8 cellular contexts compared by ENCODE assay signal in the genomic region with DNA sequence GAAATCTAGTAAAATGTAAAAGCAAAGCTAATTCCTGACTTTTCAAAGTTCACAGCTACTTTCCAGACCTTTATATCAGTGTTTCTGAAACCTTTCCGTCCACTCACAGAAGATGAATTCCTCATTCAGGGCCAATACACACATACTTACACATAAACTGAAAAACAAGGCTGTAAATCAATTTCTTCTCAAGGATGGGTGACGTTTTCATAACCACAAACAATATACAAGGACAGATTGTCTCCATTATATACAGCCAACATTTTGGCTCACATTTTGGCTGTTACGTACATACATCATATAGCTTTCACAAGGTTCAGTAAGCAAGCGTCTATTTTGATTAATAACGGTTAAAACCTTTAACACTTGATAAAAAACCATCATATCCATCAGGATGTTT. TPM values are rescaled to one million over a fixed set of nuclear protein-coding genes. Genes with fewer than 3 reads are reported as not detected.
DNase-seq lines count a peak whose midpoint lies in the region; ATAC-seq, FAIRE-seq and TF ChIP-seq lines count a peak whose summit lies in the region.

No MANE protein-coding gene starts in this region.

- no peak for TF ChIP-seq POLR2A in tibial nerve (IDR thresholded peaks at IDR 0.05)

- H3K27ac ChIP-seq in kidney (ENCODE audit: low read depth in 2 of 2, low read length in 2 of 2) (no peak overlapping the region), tibial nerve (peak overlapping the region in 1 of 4 donors; percentile 94)

- H3K27ac Mint-ChIP-seq in activated naive CD4-positive, alpha-beta T cell treated with anti-CD3 and anti-CD28 coated beads, Interleukin-2, amount 50 U/mL, for 24 hours, result peak overlapping the region; percentile 1
- peak overlapping the region; percentile 27 to 96 for H3K27ac Mint-ChIP-seq in activated naive CD4-positive, alpha-beta T cell treated with anti-CD3 and anti-CD28 coated beads, Interleukin-2, amount 50 U/mL, for 72 hours

- no peak for TF ChIP-seq EP300 in tibial nerve (IDR thresholded peaks at IDR 0.05)

- H3K4me1 Mint-ChIP-seq in activated naive CD4-positive, alpha-beta T cell treated with anti-CD3 and anti-CD28 coated beads, Interleukin-2, amount 50 U/mL, for 24 hours, result peaks cover 49% of the 10 kb centered on the region

- H3K36me3 ChIP-seq in kidney (ENCODE audit: control insufficient read depth in 1 of 2, insufficient read depth in 2 of 2, low read length in 2 of 2) (no peaks in the 10 kb centered on the region), tibial nerve (no peaks in the 10 kb centered on the region)

- no peaks in the 10 kb centered on the region for H3K27me3 ChIP-seq in tibial nerve

- H3K36me3 Mint-ChIP-seq in activated naive CD4-positive, alpha-beta T cell treated with anti-CD3 and anti-CD28 coated beads, Interleukin-2, amount 50 U/mL, for 24 hours, result peaks cover 4% of the 10 kb centered on the region
- peaks cover 17 to 20% of the 10 kb centered on the region in 2 donors for H3K36me3 Mint-ChIP-seq in activated naive CD4-positive, alpha-beta T cell treated with anti-CD3 and anti-CD28 coated beads, Interleukin-2, amount 50 U/mL, for 72 hours

- intact Hi-C loops in kidney (cut with DNase I), result no loop called here

- no peak for FAIRE-seq in kidney (lab: Jason Lieb, UNC)

- H3K4me1 ChIP-seq in kidney (ENCODE audit: control insufficient read depth in 1 of 2, insufficient read depth in 1 of 2, low read depth in 1 of 2, low read length in 2 of 2) (peaks cover 0 to 2% of the 10 kb centered on the region in 2 donors), tibial nerve (peaks cover 0 to 37% (median 8%) of the 10 kb centered on the region in 4 donors)

- peak overlapping the region; percentile 98 for H3K4me3 Mint-ChIP-seq in activated naive CD4-positive, alpha-beta T cell treated with anti-CD3 and anti-CD28 coated beads, Interleukin-2, amount 50 U/mL, for 24 hours

- no peak for ATAC-seq in activated naive CD4-positive, alpha-beta T cell treated with anti-CD3 and anti-CD28 coated beads, Interleukin-2, amount 50 U/mL, for 72 hours
- ATAC-seq in GM21529 (IDR thresholded peaks at IDR 0.05; ENCODE audit: unreplicated experiment) (no peak), HG03175 (IDR thresholded peaks at IDR 0.05; ENCODE audit: unreplicated experiment) (no peak)

- H3K27me3 Mint-ChIP-seq in activated naive CD4-positive, alpha-beta T cell treated with anti-CD3 and anti-CD28 coated beads, Interleukin-2, amount 50 U/mL, for 24 hours, result no peaks in the 10 kb centered on the region

- H3K9ac ChIP-seq in kidney (ENCODE audit: low read length in 2 of 2), result peak overlapping the region in 1 of 2 donors; percentile 83

- H3K9me3 ChIP-seq in kidney (ENCODE audit: control insufficient read depth in 1 of 2, low read length in 2 of 2) (no peaks in the 10 kb centered on the region), tibial nerve (no peaks in the 10 kb centered on the region)

- H3K4me3 ChIP-seq in kidney (ENCODE audit: low read length in 2 of 2), result peak overlapping the region; percentile 79 to 85
- peak overlapping the region; percentile 0 to 81 (median 58) for H3K4me3 ChIP-seq in tibial nerve

- WGBS in tibial nerve, 2 donors, result 17 to 22% methylated on average over 5 of the region's 5 CpGs

- H3K9me3 Mint-ChIP-seq in activated naive CD4-positive, alpha-beta T cell treated with anti-CD3 and anti-CD28 coated beads, Interleukin-2, amount 50 U/mL, for 24 hours, result no peaks in the 10 kb centered on the region
- no peaks in the 10 kb centered on the region for H3K9me3 Mint-ChIP-seq in activated naive CD4-positive, alpha-beta T cell treated with anti-CD3 and anti-CD28 coated beads, Interleukin-2, amount 50 U/mL, for 72 hours

- no peak for DNase-seq in activated naive CD4-positive, alpha-beta T cell (lab: John Stamatoyannopoulos, UW)
- no peak for DNase-seq in activated naive CD4-positive, alpha-beta T cell treated with anti-CD3 and anti-CD28 coated beads, Interleukin-2, amount 50 U/mL, for 72 hours (ENCODE audit: low spot score in 2 of 2)
- DNase-seq in kidney (no peak), tibial nerve (ENCODE audit: low spot score in 2 of 2) (no peak), NCI-H2196 (lab: John Stamatoyannopoulos, UW; ENCODE audit: unreplicated experiment) (no peak)

- no peak for TF ChIP-seq CTCF in kidney (IDR thresholded peaks at IDR 0.05; ENCODE audit: borderline replicate concordance, extremely low read depth, insufficient read depth)
- TF ChIP-seq CTCF in tibial nerve (IDR thresholded peaks at IDR 0.05), result no peak

RNA-seq across cellular contexts. Expression of a gene that starts 1.4 kb away (rescaled TPM):
- total RNA-seq in activated naive CD4-positive, alpha-beta T cell treated with anti-CD3 and anti-CD28 coated beads, Interleukin-2, amount 50 U/mL, for 72 hours, result 10 to 100 TPM; 32.2 to 32.6 TPM
- total RNA-seq in kidney, result 42.4 TPM
- 25.9 TPM for polyA plus RNA-seq in kidney (ENCODE audit: insufficient read depth, low read depth, low replicate concordance)
- 10 to 100 TPM; 65.9 to 75.9 (median 69.7) TPM for total RNA-seq in tibial nerve
